ENCODE assay signal across 8 cellular contexts in genomic region chr7:116955801-116956514, GRCh38. TPM values are rescaled to one million over a fixed set of nuclear protein-coding genes. Genes with fewer than 3 reads are reported as not detected.
A peak's percentile ranks its signal among the peaks of the same experiment; 100 is the strongest.
DNase-seq lines count a peak whose midpoint lies in the region; ATAC-seq and TF ChIP-seq lines count a peak whose summit lies in the region.

No MANE protein-coding gene starts in this region.

- peaks cover 3% of the 10 kb centered on the region; the same call in 1 of the 3 replicates for H3K36me3 Mint-ChIP-seq in GM23338 (ENCODE audit: low read depth)
- peaks cover 4% of the 10 kb centered on the region for H3K36me3 Mint-ChIP-seq in activated T-helper 1 cell treated with anti-CD3 and anti-CD28 coated beads, Interleukin-12 subunit alpha, Interleukin-12 subunit beta, Interleukin-2, Interleukin-4 antibody, amounts not matched to agents 30 ng/mL and 10 ng/mL and 1 ng/mL, durations not matched to agents 14 hours and 24 hours and 36 hours (ENCODE audit: low read depth)

- H3K36me3 ChIP-seq in GM23338 (ENCODE audit: insufficient read depth) (no peaks in the 10 kb centered on the region), cardiac muscle cell (no peaks in the 10 kb centered on the region), thyroid gland (no peaks in the 10 kb centered on the region)

- no peaks in the 10 kb centered on the region for H3K9me3 Mint-ChIP-seq in GM23338
- no peaks in the 10 kb centered on the region for H3K9me3 Mint-ChIP-seq in activated T-helper 1 cell treated with anti-CD3 and anti-CD28 coated beads, Interleukin-12 subunit alpha, Interleukin-12 subunit beta, Interleukin-2, Interleukin-4 antibody, amounts not matched to agents 30 ng/mL and 10 ng/mL and 1 ng/mL, durations not matched to agents 14 hours and 24 hours and 36 hours

- TF ChIP-seq POLR2A in NB4 (IDR thresholded peaks at IDR 0.05; ENCODE audit: extremely low read depth, insufficient read length) = no peak
- TF ChIP-seq POLR2A in thyroid gland (IDR thresholded peaks at IDR 0.05) = no peak

- no peaks in the 10 kb centered on the region for H3K27me3 ChIP-seq in GM23338 (ENCODE audit: insufficient read depth)
- H3K27me3 ChIP-seq in cardiac muscle cell = no peaks in the 10 kb centered on the region
- no peaks in the 10 kb centered on the region for H3K27me3 ChIP-seq in thyroid gland

- H3K9me3 ChIP-seq in cardiac muscle cell (ENCODE audit: low read depth) = no peaks in the 10 kb centered on the region
- H3K9me3 ChIP-seq in thyroid gland = no peaks in the 10 kb centered on the region

- H3K4me3 Mint-ChIP-seq in GM23338 = 0 out of 3 replicates have a peak overlapping the region, but pooled peaks have one; percentile 17
- no peak overlapping the region for H3K4me3 Mint-ChIP-seq in activated T-helper 1 cell treated with anti-CD3 and anti-CD28 coated beads, Interleukin-12 subunit alpha, Interleukin-12 subunit beta, Interleukin-2, Interleukin-4 antibody, amounts not matched to agents 30 ng/mL and 10 ng/mL and 1 ng/mL, durations not matched to agents 14 hours and 24 hours and 36 hours

- H3K4me1 ChIP-seq in GM23338 (ENCODE audit: insufficient read depth) (peaks cover 51% of the 10 kb centered on the region), cardiac muscle cell (ENCODE audit: low read depth) (peaks cover 46% of the 10 kb centered on the region), thyroid gland (peaks cover 37 to 53% of the 10 kb centered on the region in 2 donors)

- ATAC-seq in GM18517 (IDR thresholded peaks at IDR 0.05; ENCODE audit: unreplicated experiment) (peak; percentile 78), GM23338 (no peak)

- no peak overlapping the region for H3K27ac Mint-ChIP-seq in GM23338
- no peak overlapping the region for H3K27ac Mint-ChIP-seq in activated T-helper 1 cell treated with anti-CD3 and anti-CD28 coated beads, Interleukin-12 subunit alpha, Interleukin-12 subunit beta, Interleukin-2, Interleukin-4 antibody, amounts not matched to agents 30 ng/mL and 10 ng/mL and 1 ng/mL, durations not matched to agents 14 hours and 24 hours and 36 hours

- H3K27ac ChIP-seq in GM23338 (ENCODE audit: low read depth) = no peak overlapping the region
- peak overlapping the region; percentile 100 for H3K27ac ChIP-seq in cardiac muscle cell
- peak overlapping the region; percentile 46 to 99 (median 98) for H3K27ac ChIP-seq in thyroid gland

- no peaks in the 10 kb centered on the region for H3F3A ChIP-seq in GM23338 (replicated peaks; ENCODE audit: low read depth)

- H3K4me1 Mint-ChIP-seq in GM23338 = peaks cover 45% of the 10 kb centered on the region
- peaks cover 12% of the 10 kb centered on the region for H3K4me1 Mint-ChIP-seq in activated T-helper 1 cell treated with anti-CD3 and anti-CD28 coated beads, Interleukin-12 subunit alpha, Interleukin-12 subunit beta, Interleukin-2, Interleukin-4 antibody, amounts not matched to agents 30 ng/mL and 10 ng/mL and 1 ng/mL, durations not matched to agents 14 hours and 24 hours and 36 hours (ENCODE audit: low read depth)

- 0 out of 2 replicates have a peak overlapping the region, but pooled peaks have one; percentile 83 for H3K4me2 ChIP-seq in GM23338

- H3K79me2 ChIP-seq in GM23338 (replicated peaks; ENCODE audit: insufficient read depth) = peaks cover 61% of the 10 kb centered on the region

- H3K4me3 ChIP-seq in GM23338 (no peak overlapping the region), NB4 (ENCODE audit: low read depth, low read length) (no peak overlapping the region), cardiac muscle cell (peak overlapping the region; percentile 96), thyroid gland (replicated peaks in 1 of 3) (no peak overlapping the region)

- no peaks in the 10 kb centered on the region for H4K20me1 ChIP-seq in GM23338 (replicated peaks; ENCODE audit: insufficient read depth)

- DNase-seq in GM23338 (ENCODE audit: low spot score) (no peak), NB4 (ENCODE audit: low read depth) (peak; percentile 67), cardiac muscle cell (ENCODE audit: low read depth in 1 of 2, low spot score in 1 of 2) (peak in 1 of 2 donors; percentile 72), thyroid gland (peak in 1 of 2 donors; percentile 24), ureter (ENCODE audit: low spot score) (no peak)
- DNase-seq in activated T-helper 1 cell treated with anti-CD3 and anti-CD28 coated beads, Interleukin-12 subunit alpha, Interleukin-12 subunit beta, Interleukin-2, Interleukin-4 antibody, amounts not matched to agents 30 ng/mL and 10 ng/mL and 1 ng/mL, durations not matched to agents 14 hours and 24 hours and 36 hours (ENCODE audit: low spot score) = no peak
- no peak for DNase-seq in NK-92 treated with Interleukin-12 subunit alpha and Interleukin-12 subunit beta, amount 100 ng/mL, for 24 hours (lab: John Stamatoyannopoulos, UW)

- no peak overlapping the region for H2AFZ ChIP-seq in GM23338

- H3K27me3 Mint-ChIP-seq in GM23338 (ENCODE audit: insufficient read depth, low read depth, poor library complexity) = peaks cover 6% of the 10 kb centered on the region
- H3K27me3 Mint-ChIP-seq in activated T-helper 1 cell treated with anti-CD3 and anti-CD28 coated beads, Interleukin-12 subunit alpha, Interleukin-12 subunit beta, Interleukin-2, Interleukin-4 antibody, amounts not matched to agents 30 ng/mL and 10 ng/mL and 1 ng/mL, durations not matched to agents 14 hours and 24 hours and 36 hours (ENCODE audit: insufficient read depth) = peaks cover 6% of the 10 kb centered on the region

- TF ChIP-seq CTCF in GM23338 (conservative IDR thresholded peaks at IDR 0.05; ENCODE audit: low read depth in 2 of 2) (no peak), NB4 (IDR thresholded peaks at IDR 0.05; ENCODE audit: low read depth, low read length) (no peak), cardiac muscle cell (IDR thresholded peaks at IDR 0.05; ENCODE audit: low read depth, low read length) (no peak), thyroid gland (IDR thresholded peaks at IDR 0.05) (no peak)

- WGBS in thyroid gland, 2 donors = 76 to 81% methylated on average over 3 to 4 of the region's 4 CpGs

- intact Hi-C loops in thyroid gland (cut with DNase I) = no loop called here
- intact Hi-C loops in activated T-helper 1 cell treated with anti-CD3 and anti-CD28 coated beads, Interleukin-12 subunit alpha, Interleukin-12 subunit beta, Interleukin-2, Interleukin-4 antibody, amounts not matched to agents 30 ng/mL and 10 ng/mL and 1 ng/mL, durations not matched to agents 14 hours and 24 hours and 36 hours (cut with micrococcal nuclease) = loop anchor here (1.0 to 2.0 kb wide), 2 partner anchors 29 to 54 kb away; no protein-coding TSS in a partner anchor

- no peaks in the 10 kb centered on the region for H3K9me2 ChIP-seq in GM23338 (ENCODE audit: insufficient read depth)

TF ChIP-seq in GM23338, 12 proteins besides CTCF, POLR2A, EP300 and RAD21 (continues in another document):
- TF ChIP-seq ZNF114 (CRISPR knock-in tag; IDR thresholded peaks at IDR 0.05) (no peak), ETS1 (IDR thresholded peaks at IDR 0.05) (no peak), ZNF331 (CRISPR knock-in tag; IDR thresholded peaks at IDR 0.05; ENCODE audit: low read depth) (no peak), JUNB (IDR thresholded peaks at IDR 0.05; ENCODE audit: unreplicated experiment) (no peak), REST (IDR thresholded peaks at IDR 0.05; ENCODE audit: unreplicated experiment) (no peak), EZH2 (IDR thresholded peaks at IDR 0.05; ENCODE audit: low read depth, unreplicated experiment) (no peak), NANOG (IDR thresholded peaks at IDR 0.05; ENCODE audit: borderline replicate concordance) (no peak), POLR2AphosphoS5 (IDR thresholded peaks at IDR 0.05; ENCODE audit: low read depth) (no peak), CREB1 (CRISPR knock-in tag; IDR thresholded peaks at IDR 0.05; ENCODE audit: low read depth) (no peak), STAT1 (IDR thresholded peaks at IDR 0.05; ENCODE audit: unreplicated experiment) (no peak)

RNA-seq across cellular contexts. Expression of gene ST7, which starts 2.7 kb away (rescaled TPM):
- total RNA-seq in GM23338 (2014; rRNA removed; shearing (Covaris generic)) = 17.0 and 18.3 TPM in 2 replicates
- polyA plus RNA-seq in GM23338 (2016; fragmentation: Nextera tagmentation; extraction: Ambion mirVana) = 8.7 and 9.9 TPM in 2 replicates
- 74.2 and 83.5 TPM in 2 replicates for total RNA-seq in cardiac muscle cell
- 96.7 and 108 TPM in 2 replicates for polyA plus RNA-seq in cardiac muscle cell
- 10 to 100 TPM; 62.8 to 75.1 (median 66.7) TPM for total RNA-seq in thyroid gland
- total RNA-seq in activated T-helper 1 cell treated with anti-CD3 and anti-CD28 coated beads, Interleukin-12 subunit alpha, Interleukin-12 subunit beta, Interleukin-2, Interleukin-4 antibody, amounts not matched to agents 30 ng/mL and 10 ng/mL and 1 ng/mL, durations not matched to agents 14 hours and 24 hours and 36 hours = 4.5 and 5.8 TPM in 2 replicates
- 25.4 TPM for total RNA-seq in ureter
